ENCODE assay signal across 8 cellular contexts in genomic region chr3:38347421-38348200, GRCh38. TPM values are rescaled to one million over a fixed set of nuclear protein-coding genes. Genes with fewer than 3 reads are reported as not detected.
DNase-seq lines count a peak whose midpoint lies in the region; ATAC-seq and TF ChIP-seq lines count a peak whose summit lies in the region.

No MANE protein-coding gene starts in this region.

- H4K20me1 ChIP-seq in Karpas-422 (ENCODE audit: insufficient read depth, low read depth, low read length) = no peaks in the 10 kb centered on the region

- intact Hi-C loops in body of pancreas (cut with DNase I) = loop anchor here (5.0 kb wide), 1 partner anchor 130 kb away; no protein-coding TSS in a partner anchor

- no peaks in the 10 kb centered on the region for H3K36me3 ChIP-seq in body of pancreas (replicated peaks in 1 of 2; ENCODE audit: insufficient read depth in 1 of 2, low read depth in 2 of 2)
- H3K36me3 ChIP-seq in mesodermal cell (ENCODE audit: control insufficient read depth, insufficient read depth, low read length) = no peaks in the 10 kb centered on the region
- H3K36me3 ChIP-seq in Karpas-422 (ENCODE audit: insufficient read depth, low read length) = no peaks in the 10 kb centered on the region

- peaks cover 13% of the 10 kb centered on the region for H3K4me1 ChIP-seq in body of pancreas
- no peaks in the 10 kb centered on the region for H3K4me1 ChIP-seq in mesodermal cell (ENCODE audit: control insufficient read depth, insufficient read depth, low read length, poor library complexity, severe bottlenecking)
- H3K4me1 ChIP-seq in Karpas-422 (ENCODE audit: low read length) = peaks cover 2% of the 10 kb centered on the region

- H3K9ac ChIP-seq in Karpas-422 (ENCODE audit: low read length) = no peak overlapping the region

- no peak for DNase-seq in HEK293T (ENCODE audit: extremely low spot score)
- peak in 2 of 4 donors; percentile 14 to 52 for DNase-seq in body of pancreas
- no peak for DNase-seq in stimulated activated CD4-positive, alpha-beta T cell treated with anti-CD3 and anti-CD28 coated beads, Interleukin-4, amount 100 ng/mL, for 4 hours
- DNase-seq in Karpas-422 = no peak
- no peak for DNase-seq in NCI-H345 treated with DMSO at 0.1 percent for 48 hours (lab: John Stamatoyannopoulos, UW; ENCODE audit: unreplicated experiment)
- no peak for DNase-seq in OCI-M1 (lab: John Stamatoyannopoulos, UW)

- peak; percentile 9 for ATAC-seq in body of pancreas

- 49 to 66% methylated on average over 19 of the region's 19 CpGs for WGBS in body of pancreas, 2 donors
- 86 to 88% methylated on average over 15 to 17 of the region's 19 CpGs for WGBS in mesodermal cell (ENCODE audit: insufficient coverage in 2 of 2), 2 experiments

- CTCF ChIA-PET in HEK293T (lab: Yijun Ruan, JAX) = interaction anchor here (1.2 kb wide), 1 partner anchor 43 kb away, joined by 3 read pairs; no protein-coding TSS in a partner anchor

- POLR2A ChIA-PET in HEK293T (lab: Yijun Ruan, JAX) = interaction anchor here (1.5 to 1.9 kb wide), 2 partner anchors 16 to 183 kb away, joined by 4 read pairs; partner anchors contain the start of gene OXSR1

- no peaks in the 10 kb centered on the region for H3K9me3 ChIP-seq in body of pancreas
- H3K9me3 ChIP-seq in mesodermal cell (ENCODE audit: control insufficient read depth, low read length) = peaks cover 5% of the 10 kb centered on the region
- no peaks in the 10 kb centered on the region for H3K9me3 ChIP-seq in Karpas-422 (ENCODE audit: low read length)

- H3K27ac ChIP-seq in 22Rv1 (peak overlapping the region; percentile 77), body of pancreas (peak overlapping the region in 2 of 4 donors; percentile 69 to 73), mesodermal cell (ENCODE audit: low read depth, low read length, severe bottlenecking) (no peak overlapping the region), Karpas-422 (ENCODE audit: low read length) (no peak overlapping the region)

- no peak for TF ChIP-seq POLR2A in body of pancreas (IDR thresholded peaks at IDR 0.05)

- no peaks in the 10 kb centered on the region for H3K9me2 ChIP-seq in Karpas-422 (replicated peaks; ENCODE audit: insufficient read depth, low read length)

- H3K27me3 ChIP-seq in body of pancreas = no peaks in the 10 kb centered on the region
- H3K27me3 ChIP-seq in Karpas-422 (ENCODE audit: low read length) = no peaks in the 10 kb centered on the region

- no peak overlapping the region for H2AFZ ChIP-seq in Karpas-422 (ENCODE audit: low read length)

- H3K79me2 ChIP-seq in Karpas-422 (ENCODE audit: low read length) = no peaks in the 10 kb centered on the region

- no peak for TF ChIP-seq CTCF in 22Rv1 (IDR thresholded peaks at IDR 0.05)
- no peak for TF ChIP-seq CTCF in body of pancreas (IDR thresholded peaks at IDR 0.05)

- H3K4me3 ChIP-seq in body of pancreas = peak overlapping the region; percentile 68 to 70
- H3K4me3 ChIP-seq in mesodermal cell (ENCODE audit: extremely low read depth, insufficient read depth, low read length, poor library complexity, severe bottlenecking) = peak overlapping the region; percentile 58
- no peak overlapping the region for H3K4me3 ChIP-seq in Karpas-422 (ENCODE audit: low read length)

- H3K4me2 ChIP-seq in Karpas-422 (ENCODE audit: low read depth, low read length, poor library complexity, severe bottlenecking) = no peak overlapping the region

TF ChIP-seq in HEK293T, 16 proteins besides CTCF, POLR2A, EP300 and RAD21:
- TF ChIP-seq BHLHE40 (IDR thresholded peaks at IDR 0.05; ENCODE audit: borderline replicate concordance) (no peak), ZNF384 (IDR thresholded peaks at IDR 0.05) (0 out of 2 replicates have a peak, but pooled peaks have one; percentile 37)

RNA-seq across cellular contexts. Expression of gene XYLB, which starts 1.0 kb away (rescaled TPM):
- 10 to 100 TPM in 1 of 2 donors, 1 to 10 TPM in 1; 7.8 to 49.8 TPM for total RNA-seq in body of pancreas
- 1.5 TPM for polyA plus RNA-seq in mesodermal cell (2013, experiment 1 of 2)
- 1.7 TPM for polyA plus RNA-seq in mesodermal cell (2013, experiment 2 of 2)
- not detected in 2 replicates for total RNA-seq in Karpas-422 (2014; rRNA removed; shearing (Covaris generic); ENCODE audit: low replicate concordance)
